In the genomic region with DNA sequence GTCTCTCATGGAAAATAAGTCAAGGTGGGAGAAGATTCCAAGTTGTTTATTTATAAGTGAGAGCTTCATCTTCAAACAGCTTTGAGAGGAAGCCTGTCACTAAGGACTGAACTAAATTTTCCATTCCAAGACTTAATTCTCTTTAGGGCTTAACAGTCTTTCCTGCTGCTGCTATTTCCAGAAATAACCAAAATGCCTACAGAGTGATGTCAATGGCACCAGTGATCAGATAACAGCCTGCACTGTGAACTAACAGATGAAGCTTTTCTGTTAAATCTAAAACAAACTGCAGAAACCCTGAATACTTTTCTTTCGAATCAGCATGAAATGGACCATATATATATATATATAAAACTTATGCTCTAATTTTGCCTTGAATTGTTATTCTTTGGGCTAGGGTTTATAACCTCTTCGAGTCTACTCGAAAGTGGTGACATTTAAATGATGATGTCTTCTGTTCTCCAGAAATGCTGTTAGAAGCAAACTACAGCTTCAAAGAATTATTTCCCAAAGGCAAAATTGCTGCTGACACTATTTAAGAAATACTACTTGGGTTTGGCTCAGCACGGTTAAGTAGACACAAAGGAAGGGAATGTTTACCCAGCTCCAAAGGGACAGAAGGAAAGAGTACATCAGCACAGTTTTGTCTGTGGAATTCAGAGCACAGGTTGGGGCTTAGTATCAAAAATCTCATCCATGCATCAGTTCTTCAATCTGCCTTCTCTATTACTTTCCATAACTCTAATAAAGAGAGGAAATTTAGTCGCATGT, we compare ENCODE assay signal across 20 cellular contexts.
DNase-seq lines count a peak whose midpoint lies in the region; ATAC-seq and TF ChIP-seq lines count a peak whose summit lies in the region.
"Had no signal": no experiment of that assay in that cellular context is flagged by ENCODE, and none has a peak within 500 bp of the region (broad histone marks: within the 10 kb centered on the region; RNA-seq: fewer than 3 reads in every experiment).

No MANE protein-coding gene starts in this region.

- H3K27ac ChIP-seq in coronary artery (peak overlapping the region; percentile 2 to 67), mesodermal cell (ENCODE audit: low read depth, low read length, severe bottlenecking) (peak overlapping the region; percentile 95), H9 (ENCODE audit: insufficient read length, low read depth, low read length) (no peak overlapping the region)
- H3K27ac ChIP-seq: C4-2B had no signal

- no peak overlapping the region for H2AFZ ChIP-seq in H9 (ENCODE audit: low read length)

- DNase-seq in NCI-H226, result peak; percentile 37
- no peak for DNase-seq in coronary artery (ENCODE audit: low spot score)
- peak; percentile 6 for DNase-seq in stromal cell of bone marrow (ENCODE audit: low read depth)
- no peak for DNase-seq in sciatic nerve (ENCODE audit: low spot score)
- no peak for DNase-seq in H9
- DNase-seq: activated CD4-positive, alpha-beta T cell treated with anti-CD3 and anti-CD28 coated beads for 4 hours; activated naive CD4-positive, alpha-beta T cell; activated T-cell treated with anti-CD3 and anti-CD28 coated beads, Interleukin-2, amount 50 U/mL, for 4 hours; central memory CD4-positive, alpha-beta T cell; foreskin fibroblast; left ventricle myocardium superior; NCI-H146; NCI-H510A treated with DMSO at 0.1 percent for 48 hours; T-helper 17 cell had no signal

- H3K14ac ChIP-seq in H9 (ENCODE audit: insufficient read depth, low read length), result no peak overlapping the region

- H2BK20ac ChIP-seq in H9 (ENCODE audit: low read depth, low read length, poor library complexity, severe bottlenecking), result no peak overlapping the region

- no peak overlapping the region for H2BK12ac ChIP-seq in H9 (ENCODE audit: insufficient read length, low read depth, low read length)

- H2BK120ac ChIP-seq in H9 (ENCODE audit: low read depth, low read length, poor library complexity, severe bottlenecking), result no peak overlapping the region

- peaks cover 24% of the 10 kb centered on the region for H3K27me3 Mint-ChIP-seq in H9 (ENCODE audit: low read depth)
- H3K27me3 Mint-ChIP-seq: progenitor cell of endocrine pancreas, T-helper 17 cell had no signal

- H4K5ac ChIP-seq in H9 (ENCODE audit: insufficient read length, low read depth, low read length), result no peak overlapping the region

- TF ChIP-seq CTCF in coronary artery (IDR thresholded peaks at IDR 0.05) (no peak), H9 (conservative IDR thresholded peaks at IDR 0.05) (no peak)

- H3K9ac ChIP-seq in H9 (ENCODE audit: extremely low read depth, insufficient read length, low read length), result no peak overlapping the region

- ATAC-seq in sciatic nerve (no peak), HG03175 (IDR thresholded peaks at IDR 0.05; ENCODE audit: unreplicated experiment) (no peak)
- ATAC-seq: activated T-cell treated with anti-CD3 and anti-CD28 coated beads, Interleukin-2, amount 50 U/mL, for 4 hours; left ventricle myocardium superior; Panc1; T-helper 17 cell had no signal

- no peaks in the 10 kb centered on the region for H3K36me3 Mint-ChIP-seq in H9 (ENCODE audit: insufficient read depth in 1 of 3, low read depth in 3 of 3)

- H2BK15ac ChIP-seq in H9 (ENCODE audit: low read depth, low read length), result no peak overlapping the region

- H3K4ac ChIP-seq in H9 (ENCODE audit: low read depth, low read length), result no peak overlapping the region

- intact Hi-C loops in sciatic nerve (cut with DNase I), result no loop called here

- H3K9me3 Mint-ChIP-seq in H9, result no peaks in the 10 kb centered on the region; a peak in 1 of 5 replicates
- H3K9me3 Mint-ChIP-seq: activated T-cell treated with anti-CD3 and anti-CD28 coated beads, Interleukin-2, amount 50 U/mL, for 4 hours had no signal

- no peak overlapping the region for H3K27ac Mint-ChIP-seq in H9
- H3K27ac Mint-ChIP-seq: progenitor cell of endocrine pancreas, T-helper 17 cell had no signal

- H3K56ac ChIP-seq in H9 (ENCODE audit: insufficient read length, low read depth, low read length), result no peak overlapping the region

- no peak overlapping the region for H2AK5ac ChIP-seq in H9 (ENCODE audit: insufficient read length, low read length)

- H2BK5ac ChIP-seq in H9 (ENCODE audit: insufficient read length, low read length), result no peak overlapping the region

- H3K9me3 ChIP-seq in mesodermal cell (ENCODE audit: control insufficient read depth, low read length) (peaks cover 11% of the 10 kb centered on the region), H9 (ENCODE audit: control insufficient read depth, low read depth, low read length) (no peaks in the 10 kb centered on the region)

- H3K27me3 ChIP-seq in H9 (ENCODE audit: insufficient read depth, low read length), result no peaks in the 10 kb centered on the region

- no peak overlapping the region for H3K18ac ChIP-seq in H9 (ENCODE audit: insufficient read length, low read depth, low read length)

- H3K4me3 Mint-ChIP-seq in H9, result no peak overlapping the region
- H3K4me3 Mint-ChIP-seq: activated T-cell treated with anti-CD3 and anti-CD28 coated beads, Interleukin-2, amount 50 U/mL, for 4 hours; neural crest cell; T-helper 17 cell had no signal

- no peak overlapping the region for H4K91ac ChIP-seq in H9 (ENCODE audit: insufficient read length, low read depth, low read length)

- no peaks in the 10 kb centered on the region for H4K20me1 ChIP-seq in H9 (ENCODE audit: control insufficient read depth, insufficient read depth, insufficient read length)

- no peaks in the 10 kb centered on the region for H3K36me3 ChIP-seq in mesodermal cell (ENCODE audit: control insufficient read depth, insufficient read depth, low read length)

- H3K4me2 ChIP-seq in H9 (ENCODE audit: insufficient read depth, insufficient read length, low read length), result no peak overlapping the region

- H3K79me1 ChIP-seq in H9 (ENCODE audit: insufficient read depth, low read depth, low read length, poor library complexity, severe bottlenecking), result no peaks in the 10 kb centered on the region

- no peaks in the 10 kb centered on the region for H3K4me1 Mint-ChIP-seq in H9
- H3K4me1 Mint-ChIP-seq: neural crest cell, T-helper 17 cell had no signal

- H3K4me3 ChIP-seq in coronary artery, result no peak overlapping the region
- no peak overlapping the region for H3K4me3 ChIP-seq in mesodermal cell (ENCODE audit: extremely low read depth, insufficient read depth, low read length, poor library complexity, severe bottlenecking)

- no peak overlapping the region for H4K8ac ChIP-seq in H9 (replicated peaks; ENCODE audit: insufficient read length, low read depth, low read length)

- H3K23ac ChIP-seq in H9 (ENCODE audit: insufficient read length, low read depth, low read length), result no peak overlapping the region

- H3K23me2 ChIP-seq in H9 (ENCODE audit: insufficient read length, low read depth, low read length, poor library complexity, severe bottlenecking), result no peaks in the 10 kb centered on the region

- 74% methylated on average over 3 of the region's 5 CpGs; no CpG with 5 or more reads in 1 of the 2 experiments for WGBS in mesodermal cell (ENCODE audit: insufficient coverage in 2 of 2), 2 experiments
- no CpG with 5 or more reads among the region's 5 CpGs for WGBS in H9 (ENCODE audit: extremely low coverage, insufficient read length, low lambda C conversion rate)

- H3T11ph ChIP-seq in H9 (ENCODE audit: low read length), result no peak overlapping the region

- H3K4me1 ChIP-seq in mesodermal cell (ENCODE audit: control insufficient read depth, insufficient read depth, low read length, poor library complexity, severe bottlenecking) (peaks cover 16% of the 10 kb centered on the region), H9 (ENCODE audit: insufficient read depth, low read length) (no peaks in the 10 kb centered on the region)

- no peaks in the 10 kb centered on the region for H3K79me2 ChIP-seq in H9 (ENCODE audit: insufficient read depth, low read length)

Comparison
In these comparisons a context has a peak if more than half of its experiments do, and no peak if none do; other contexts are left out.
1. DNase-seq: peak in NCI-H226 (single experiment) and stromal cell of bone marrow (single experiment); none in coronary artery (single experiment), sciatic nerve (single experiment) and H9 (single experiment).